In genomic region chr3:38623539-38623938, GRCh38 we compare ENCODE assay signal across 29 cellular contexts. TPM values are rescaled to one million over a fixed set of nuclear protein-coding genes. Genes with fewer than 3 reads are reported as not detected.
A peak's percentile ranks its signal among the peaks of the same experiment; 100 is the strongest.
DNase-seq lines count a peak whose midpoint lies in the region; ATAC-seq and TF ChIP-seq lines count a peak whose summit lies in the region.
"Had no signal": no experiment of that assay in that cellular context is flagged by ENCODE, and none has a peak within 500 bp of the region (broad histone marks: within the 10 kb centered on the region; RNA-seq: fewer than 3 reads in every experiment).

No MANE protein-coding gene starts in this region.

- H3K27ac Mint-ChIP-seq in endodermal cell, result no peak overlapping the region
- H3K27ac Mint-ChIP-seq in naive thymus-derived CD4-positive, alpha-beta T cell, result no peak overlapping the region
- no peak overlapping the region for H3K27ac Mint-ChIP-seq in osteocyte (ENCODE audit: unreplicated experiment)
- H3K27ac Mint-ChIP-seq: activated CD8-positive, alpha-beta T cell treated with anti-CD3 and anti-CD28 coated beads, Interleukin-2, amount 10 ng/mL, durations not matched to agents 7 days and 5 days; activated naive CD4-positive, alpha-beta T cell treated with anti-CD3 and anti-CD28 coated beads, Interleukin-2, amount 50 U/mL, for 24 hours; stimulated activated naive B cell treated with anti-CD40 and anti-IgM and Interleukin-4, amounts not matched to agents 10 μg/mL and 1 μg/mL and 100 μg/mL, for 72 hours had no signal

- WGBS in right cardiac atrium, result 67% methylated on average over 10 of the region's 10 CpGs
- WGBS in endodermal cell (ENCODE audit: insufficient coverage in 1 of 2, insufficient read length in 1 of 2), 2 experiments, result 77 to 78% methylated on average over 6 to 10 of the region's 10 CpGs

- H3K9me3 Mint-ChIP-seq in endodermal cell (no peaks in the 10 kb centered on the region), osteocyte (ENCODE audit: unreplicated experiment) (no peaks in the 10 kb centered on the region)
- no peaks in the 10 kb centered on the region for H3K9me3 Mint-ChIP-seq in naive thymus-derived CD4-positive, alpha-beta T cell
- H3K9me3 Mint-ChIP-seq: activated naive CD4-positive, alpha-beta T cell treated with anti-CD3 and anti-CD28 coated beads, Interleukin-2, amount 50 U/mL, for 24 hours; brain; stimulated activated naive B cell treated with anti-CD40 and anti-IgM and Interleukin-4, amounts not matched to agents 10 μg/mL and 1 μg/mL and 100 μg/mL, for 72 hours had no signal

- no peak overlapping the region for H3K9ac ChIP-seq in endodermal cell (ENCODE audit: extremely low read depth, low read length, poor library complexity, severe bottlenecking)

- H3K27me3 Mint-ChIP-seq in endodermal cell (ENCODE audit: insufficient read depth) (no peaks in the 10 kb centered on the region), osteocyte (ENCODE audit: unreplicated experiment) (no peaks in the 10 kb centered on the region)
- H3K27me3 Mint-ChIP-seq in naive thymus-derived CD4-positive, alpha-beta T cell, result no peaks in the 10 kb centered on the region
- H3K27me3 Mint-ChIP-seq: activated naive CD4-positive, alpha-beta T cell treated with anti-CD3 and anti-CD28 coated beads, Interleukin-2, amount 50 U/mL, for 24 hours; brain; stimulated activated naive B cell treated with anti-CD40 and anti-IgM and Interleukin-4, amounts not matched to agents 10 μg/mL and 1 μg/mL and 100 μg/mL, for 72 hours had no signal

- H3K4me1 Mint-ChIP-seq in endodermal cell (no peaks in the 10 kb centered on the region), osteocyte (ENCODE audit: unreplicated experiment) (no peaks in the 10 kb centered on the region)
- no peaks in the 10 kb centered on the region for H3K4me1 Mint-ChIP-seq in naive thymus-derived CD4-positive, alpha-beta T cell
- H3K4me1 Mint-ChIP-seq: activated naive CD4-positive, alpha-beta T cell treated with anti-CD3 and anti-CD28 coated beads, Interleukin-2, amount 50 U/mL, for 24 hours; brain; stimulated activated naive B cell treated with anti-CD40 and anti-IgM and Interleukin-4, amounts not matched to agents 10 μg/mL and 1 μg/mL and 100 μg/mL, for 72 hours had no signal

- H3K4me3 Mint-ChIP-seq in endodermal cell (no peak overlapping the region), osteocyte (ENCODE audit: unreplicated experiment) (no peak overlapping the region)
- H3K4me3 Mint-ChIP-seq in naive thymus-derived CD4-positive, alpha-beta T cell, result no peak overlapping the region
- H3K4me3 Mint-ChIP-seq: activated CD8-positive, alpha-beta T cell treated with anti-CD3 and anti-CD28 coated beads, Interleukin-2, amount 10 ng/mL, durations not matched to agents 7 days and 5 days; activated naive CD4-positive, alpha-beta T cell treated with anti-CD3 and anti-CD28 coated beads, Interleukin-2, amount 50 U/mL, for 24 hours; brain; stimulated activated naive B cell treated with anti-CD40 and anti-IgM and Interleukin-4, amounts not matched to agents 10 μg/mL and 1 μg/mL and 100 μg/mL, for 72 hours had no signal

- H3K36me3 Mint-ChIP-seq in endodermal cell (ENCODE audit: low read depth) (no peaks in the 10 kb centered on the region), osteocyte (ENCODE audit: unreplicated experiment) (no peaks in the 10 kb centered on the region)
- H3K36me3 Mint-ChIP-seq in naive thymus-derived CD4-positive, alpha-beta T cell, result no peaks in the 10 kb centered on the region
- H3K36me3 Mint-ChIP-seq: activated naive CD4-positive, alpha-beta T cell treated with anti-CD3 and anti-CD28 coated beads, Interleukin-2, amount 50 U/mL, for 24 hours; brain; stimulated activated naive B cell treated with anti-CD40 and anti-IgM and Interleukin-4, amounts not matched to agents 10 μg/mL and 1 μg/mL and 100 μg/mL, for 72 hours had no signal

- H3K4me3 ChIP-seq in right cardiac atrium (ENCODE audit: low read length) (no peak overlapping the region), endodermal cell (ENCODE audit: low read length) (no peak overlapping the region)
- H3K4me3 ChIP-seq in naive thymus-derived CD4-positive, alpha-beta T cell (ENCODE audit: low read length), result no peak overlapping the region
- H3K4me3 ChIP-seq: A549, gastroesophageal sphincter, left lung had no signal

- TF ChIP-seq CTCF in endodermal cell (conservative IDR thresholded peaks at IDR 0.05), result peak; percentile 86
- no peak for TF ChIP-seq CTCF in osteocyte (IDR thresholded peaks at IDR 0.05)

- POLR2A ChIA-PET in naive thymus-derived CD4-positive, alpha-beta T cell (lab: Charles Lee), result no interaction called here

- H3K9me3 ChIP-seq in right cardiac atrium (ENCODE audit: control insufficient read depth, low read length) (no peaks in the 10 kb centered on the region), endodermal cell (ENCODE audit: control insufficient read depth, low read length) (no peaks in the 10 kb centered on the region)
- H3K9me3 ChIP-seq in naive thymus-derived CD4-positive, alpha-beta T cell (ENCODE audit: control insufficient read depth in 2 of 3, low read length in 3 of 3), result no peaks in the 10 kb centered on the region
- H3K9me3 ChIP-seq: A549, gastroesophageal sphincter, left lung had no signal

- no peaks in the 10 kb centered on the region for H3K4me1 ChIP-seq in right cardiac atrium (ENCODE audit: control insufficient read depth, insufficient read depth, low read length)
- H3K4me1 ChIP-seq in endodermal cell (ENCODE audit: control insufficient read depth, insufficient read depth, low read length), result no peaks in the 10 kb centered on the region
- H3K4me1 ChIP-seq in naive thymus-derived CD4-positive, alpha-beta T cell (ENCODE audit: control insufficient read depth in 2 of 2, insufficient read depth in 2 of 2, low read length in 2 of 2), result no peaks in the 10 kb centered on the region
- H3K4me1 ChIP-seq: A549, gastroesophageal sphincter, left lung had no signal

- CTCF ChIA-PET in naive thymus-derived CD4-positive, alpha-beta T cell (lab: Charles Lee), result no interaction called here

- H3K27ac ChIP-seq in right cardiac atrium (ENCODE audit: low read length) (no peak overlapping the region), endodermal cell (ENCODE audit: low read depth, low read length) (no peak overlapping the region)
- H3K27ac ChIP-seq in naive thymus-derived CD4-positive, alpha-beta T cell (ENCODE audit: low read depth, low read length), result no peak overlapping the region
- H3K27ac ChIP-seq: A549, gastroesophageal sphincter, left lung had no signal

- DNase-seq in left ventricle myocardium superior, result peak; percentile 20
- no peak for DNase-seq in right cardiac atrium
- DNase-seq in endodermal cell, result peak; percentile 96
- DNase-seq in naive thymus-derived CD4-positive, alpha-beta T cell, result no peak
- no peak for DNase-seq in H4 (ENCODE audit: low spot score)
- DNase-seq in osteocyte (ENCODE audit: extremely low spot score, unreplicated experiment), result no peak
- no peak for DNase-seq in NCI-H446 treated with DMSO at 0.1 percent for 48 hours (lab: John Stamatoyannopoulos, UW)
- DNase-seq: activated CD4-positive, alpha-beta T cell treated with anti-CD3 and anti-CD28 coated beads for 4 hours; activated CD8-positive, alpha-beta T cell treated with anti-CD3 and anti-CD28 coated beads, Interleukin-2, amount 10 ng/mL, durations not matched to agents 7 days and 5 days; amniotic stem cell; Calu3; DND-41; hippocampal formation; KBM-7; left lung; NCI-H1092 treated with DMSO at 0.1 percent for 48 hours; NCI-H187; NCI-H2171 treated with DMSO at 0.1 percent for 48 hours; NCI-H524; nucleus accumbens; Right ventricle myocardium superior; stimulated activated naive B cell treated with anti-CD40 and anti-IgM and Interleukin-4, amounts not matched to agents 10 μg/mL and 1 μg/mL and 100 μg/mL, for 72 hours had no signal

- H3K27me3 ChIP-seq in right cardiac atrium (ENCODE audit: control insufficient read depth, insufficient read depth) (no peaks in the 10 kb centered on the region), endodermal cell (ENCODE audit: control insufficient read depth, insufficient read depth, low read length, poor library complexity, severe bottlenecking) (no peaks in the 10 kb centered on the region)
- H3K27me3 ChIP-seq in naive thymus-derived CD4-positive, alpha-beta T cell (ENCODE audit: control insufficient read depth in 2 of 2, insufficient read depth in 2 of 2, low read length in 2 of 2), result no peaks in the 10 kb centered on the region
- H3K27me3 ChIP-seq: gastroesophageal sphincter, left lung had no signal

- intact Hi-C loops in left ventricle myocardium superior (cut with micrococcal nuclease) (no loop called here), right cardiac atrium (cut with DNase I) (no loop called here)
- intact Hi-C loops in naive thymus-derived CD4-positive, alpha-beta T cell (cut with micrococcal nuclease), result no loop called here

- H3K36me3 ChIP-seq in endodermal cell (ENCODE audit: control insufficient read depth, insufficient read depth, low read length), result no peaks in the 10 kb centered on the region
- H3K36me3 ChIP-seq in naive thymus-derived CD4-positive, alpha-beta T cell (ENCODE audit: control insufficient read depth in 2 of 3, insufficient read depth in 3 of 3, low read length in 3 of 3), result no peaks in the 10 kb centered on the region
- H3K36me3 ChIP-seq: gastroesophageal sphincter, left lung had no signal

- ATAC-seq in left ventricle myocardium superior (no peak), right cardiac atrium (no peak), HG03460 (IDR thresholded peaks at IDR 0.05; ENCODE audit: unreplicated experiment) (no peak)
- ATAC-seq in naive thymus-derived CD4-positive, alpha-beta T cell, result peak; percentile 11
- ATAC-seq: activated CD8-positive, alpha-beta T cell treated with anti-CD3 and anti-CD28 coated beads, Interleukin-2, amount 10 ng/mL, durations not matched to agents 7 days and 5 days; gastroesophageal sphincter; left lung; SK-N-SH treated with all-trans-retinoic acid at 6 μM for 48 hours; stimulated activated naive B cell treated with anti-CD40 and anti-IgM and Interleukin-4, amounts not matched to agents 10 μg/mL and 1 μg/mL and 100 μg/mL, for 72 hours had no signal

RNA-seq across cellular contexts. Expression of gene SCN5A, which starts 25.9 kb away (rescaled TPM):
- total RNA-seq in left ventricle myocardium superior (133 TPM), right cardiac atrium (100 to 1,000 TPM; 131 to 202 (median 142) TPM), endodermal cell (1 to 10 TPM; 4.5 to 5.6 TPM), osteocyte (not detected in 2 replicates)
- polyA plus RNA-seq in right cardiac atrium, result 69.0 TPM
- polyA plus RNA-seq in endodermal cell (2013, experiment 1 of 2), result 0.85 TPM
- polyA plus RNA-seq in endodermal cell (2013, experiment 2 of 2), result 0.66 TPM
- under 1 TPM in 2 of 5 experiments, not detected in 3; 0.05 to 0.59 TPM for total RNA-seq in naive thymus-derived CD4-positive, alpha-beta T cell
- polyA plus RNA-seq in naive thymus-derived CD4-positive, alpha-beta T cell, result not detected
- 0.85 and 3.0 TPM in 2 replicates for total RNA-seq in H4 (2014; rRNA removed; shearing (Covaris generic))
- total RNA-seq: MCF 10A had no signal

Comparison
In these comparisons a context has a peak if more than half of its experiments do, and no peak if none do; other contexts are left out.
1. DNase-seq: peak in left ventricle myocardium superior (single experiment) and endodermal cell (single experiment); none in right cardiac atrium (0 of 3), naive thymus-derived CD4-positive, alpha-beta T cell (0 of 9), H4 (single experiment), osteocyte (single experiment) and NCI-H446 treated with DMSO at 0.1 percent for 48 hours (single experiment).
2. RNA of gene SCN5A, which starts 25.9 kb away (total RNA-seq): 131 to 202 TPM in right cardiac atrium and 133 TPM in left ventricle myocardium superior (single experiment); 4.5 to 5.6 TPM in endodermal cell, 0.85 to 3.0 TPM in H4, 0.05 to 0.59 TPM in naive thymus-derived CD4-positive, alpha-beta T cell and not detected in osteocyte; every median in the first group is over 10 times any median in the second.